ENCODE assay signal across 8 cellular contexts in the genomic region with DNA sequence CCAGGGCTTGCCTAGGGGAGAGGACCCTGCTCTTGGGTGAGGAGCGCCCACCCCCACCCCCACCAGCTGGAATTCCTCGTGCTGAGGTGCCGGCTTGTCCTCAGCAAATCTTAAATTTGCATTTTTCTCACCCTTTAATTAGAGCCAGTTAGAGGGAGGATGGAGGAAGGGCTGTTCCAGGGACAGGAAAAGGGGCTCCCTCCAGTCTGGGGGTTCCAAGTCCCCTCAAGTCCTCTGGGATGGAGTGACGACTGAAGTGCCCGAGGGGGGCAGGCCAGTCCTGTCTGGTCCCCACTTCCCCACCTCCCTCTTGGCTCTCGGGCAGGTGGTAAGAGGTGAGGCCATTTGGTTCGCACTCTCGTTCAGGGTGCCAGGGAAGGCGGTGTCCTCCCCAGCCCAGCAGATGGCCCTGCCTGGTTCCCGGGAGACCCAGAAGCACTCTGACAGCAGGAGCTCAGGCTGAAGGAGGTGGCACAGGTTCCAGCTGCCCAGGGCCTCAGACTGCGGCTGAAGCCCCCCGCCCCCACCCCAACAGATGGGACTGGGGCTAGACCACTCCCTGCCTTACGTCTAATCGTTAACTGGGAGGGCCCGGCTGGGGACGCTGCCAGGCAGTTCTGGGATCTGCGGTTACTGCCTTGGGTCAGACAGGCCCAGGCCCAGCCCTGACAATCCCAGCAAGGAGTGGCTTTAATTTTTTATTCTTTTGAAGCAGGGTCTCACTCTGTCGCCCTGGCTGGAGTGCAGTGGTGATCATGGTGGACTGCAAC. TPM values are rescaled to one million over a fixed set of nuclear protein-coding genes. Genes with fewer than 3 reads are reported as not detected.
A peak's percentile ranks its signal among the peaks of the same experiment; 100 is the strongest.
DNase-seq lines count a peak whose midpoint lies in the region; FAIRE-seq and TF ChIP-seq lines count a peak whose summit lies in the region.

No MANE protein-coding gene starts in this region.

- TF ChIP-seq POLR2A in endothelial cell of umbilical vein (IDR thresholded peaks at IDR 0.05; ENCODE audit: low read depth, low read length), result no peak
- no peak for TF ChIP-seq POLR2A in vagina (IDR thresholded peaks at IDR 0.05)

- no TSS peak for BruUV-seq in endothelial cell of umbilical vein (replicated peaks; lab: Mats Ljungman, UMichigan)

- H3K36me3 ChIP-seq in endothelial cell of umbilical vein (ENCODE audit: control insufficient read depth in 2 of 2, extremely low read depth in 1 of 2, insufficient read depth in 2 of 2, low read length in 2 of 2) (peaks cover 2 to 7% of the 10 kb centered on the region in 2 experiments), vagina (no peaks in the 10 kb centered on the region)

- no peak for DNase-seq in activated naive CD4-positive, alpha-beta T cell treated with anti-CD3 and anti-CD28 coated beads for 36 hours
- no peak for DNase-seq in activated naive CD4-positive, alpha-beta T cell treated with Interleukin-2 at 50 U/mL for 16 hours
- DNase-seq in NCI-H82 (lab: John Stamatoyannopoulos, UW), result peak; percentile 99
- DNase-seq in endothelial cell of umbilical vein (ENCODE audit: low read depth, low spot score), result no peak
- DNase-seq in GM20000 (ENCODE audit: low spot score), result no peak
- DNase-seq in stimulated activated naive CD4-positive, alpha-beta T cell treated with Interleukin-2 at 50 U/mL for 16 hours (lab: John Stamatoyannopoulos, UW), result no peak
- DNase-seq in vagina (ENCODE audit: extremely low spot score in 2 of 2), result no peak

- H3K9me3 Mint-ChIP-seq in activated naive CD4-positive, alpha-beta T cell treated with anti-CD3 and anti-CD28 coated beads for 36 hours, result no peaks in the 10 kb centered on the region
- no peaks in the 10 kb centered on the region for H3K9me3 Mint-ChIP-seq in stimulated activated naive CD8-positive, alpha-beta T cell treated with anti-CD3 and anti-CD28 coated beads, Interleukin-15, Interleukin-2, amounts not matched to agents 100 ng/mL and 50 ng/mL, for 24 hours

- CTCF ChIA-PET in activated naive CD4-positive, alpha-beta T cell treated with anti-CD3 and anti-CD28 coated beads for 36 hours (lab: Charles Lee), result interaction anchor here (3.2 kb wide), 1 partner anchor 10 kb away, joined by 20 read pairs; no protein-coding TSS in a partner anchor
- CTCF ChIA-PET in endothelial cell of umbilical vein (lab: Charles Lee), result interaction anchor here (1.2 to 1.6 kb wide), 4 partner anchors 10 to 146 kb away, joined by 3 to 11 read pairs (median 4); no protein-coding TSS in a partner anchor

- intact Hi-C loops in activated naive CD4-positive, alpha-beta T cell treated with anti-CD3 and anti-CD28 coated beads for 36 hours (cut with micrococcal nuclease), result loop anchor here (10.0 kb wide), 2 partner anchors 296 to 754 kb away; no protein-coding TSS in a partner anchor
- intact Hi-C loops in endothelial cell of umbilical vein (cut with micrococcal nuclease) (loop anchor here (5.0 kb wide), 1 partner anchor 288 kb away; no protein-coding TSS in a partner anchor), vagina (cut with DNase I) (loop anchor here (10.0 kb wide), 1 partner anchor 364 kb away; a partner anchor contains a TSS)

- TF ChIP-seq CTCF in endothelial cell of umbilical vein (IDR thresholded peaks at IDR 0.05; ENCODE audit: extremely low read depth in 1 of 2, insufficient read depth in 1 of 2, low read depth in 1 of 2, low read length in 2 of 2) (no peak), GM20000 (IDR thresholded peaks at IDR 0.05; ENCODE audit: extremely low read depth, missing control alignments) (no peak), vagina (IDR thresholded peaks at IDR 0.05) (no peak)

- H3K27me3 Mint-ChIP-seq in activated naive CD4-positive, alpha-beta T cell treated with anti-CD3 and anti-CD28 coated beads for 36 hours (ENCODE audit: low read depth), result no peaks in the 10 kb centered on the region
- H3K27me3 Mint-ChIP-seq in stimulated activated naive CD8-positive, alpha-beta T cell treated with anti-CD3 and anti-CD28 coated beads, Interleukin-15, Interleukin-2, amounts not matched to agents 100 ng/mL and 50 ng/mL, for 24 hours, result no peaks in the 10 kb centered on the region

- H3K9me1 ChIP-seq in endothelial cell of umbilical vein (replicated peaks; ENCODE audit: control insufficient read depth, extremely low read depth, insufficient read depth, low read length), result no peaks in the 10 kb centered on the region

- POLR2A ChIA-PET in endothelial cell of umbilical vein (lab: Charles Lee), result no interaction called here

- no peaks in the 10 kb centered on the region for H3K27me3 ChIP-seq in endothelial cell of umbilical vein (ENCODE audit: control insufficient read depth in 2 of 2, insufficient read depth in 2 of 2, low read length in 2 of 2)
- H3K27me3 ChIP-seq in vagina, result no peaks in the 10 kb centered on the region

- H3K9ac ChIP-seq in endothelial cell of umbilical vein (replicated peaks; ENCODE audit: extremely low read depth, insufficient read depth, low read length), result no peak overlapping the region

- H3K9me3 ChIP-seq in endothelial cell of umbilical vein (replicated peaks; ENCODE audit: control insufficient read depth, insufficient read depth, low read length) (no peaks in the 10 kb centered on the region), vagina (no peaks in the 10 kb centered on the region)

- no peaks in the 10 kb centered on the region for H4K20me1 ChIP-seq in endothelial cell of umbilical vein (replicated peaks; ENCODE audit: control insufficient read depth, extremely low read depth, insufficient read depth, low read length)

- peak; percentile 75 for FAIRE-seq in endothelial cell of umbilical vein (lab: Jason Lieb, UNC)

- no peak overlapping the region for H3K4me3 ChIP-seq in endothelial cell of umbilical vein (replicated peaks in 1 of 3; ENCODE audit: insufficient read depth in 1 of 3, low read depth in 1 of 3, low read length in 3 of 3)
- no peak overlapping the region for H3K4me3 ChIP-seq in vagina

- peaks cover 28% of the 10 kb centered on the region for H3K4me1 ChIP-seq in endothelial cell of umbilical vein (ENCODE audit: control insufficient read depth, extremely low read depth, insufficient read depth, low read length)
- peaks cover 72% of the 10 kb centered on the region for H3K4me1 ChIP-seq in vagina

- H3K27ac Mint-ChIP-seq in activated naive CD4-positive, alpha-beta T cell treated with anti-CD3 and anti-CD28 coated beads for 36 hours, result no peak overlapping the region
- peak overlapping the region; percentile 97 for H3K27ac Mint-ChIP-seq in stimulated activated naive CD8-positive, alpha-beta T cell treated with anti-CD3 and anti-CD28 coated beads, Interleukin-15, Interleukin-2, amounts not matched to agents 100 ng/mL and 50 ng/mL, for 24 hours

- H3K4me1 Mint-ChIP-seq in activated naive CD4-positive, alpha-beta T cell treated with anti-CD3 and anti-CD28 coated beads for 36 hours (ENCODE audit: low read depth), result peaks cover 23% of the 10 kb centered on the region
- H3K4me1 Mint-ChIP-seq in stimulated activated naive CD8-positive, alpha-beta T cell treated with anti-CD3 and anti-CD28 coated beads, Interleukin-15, Interleukin-2, amounts not matched to agents 100 ng/mL and 50 ng/mL, for 24 hours (ENCODE audit: low read depth), result peaks cover 40% of the 10 kb centered on the region

- dilution Hi-C loops in endothelial cell of umbilical vein (cut with MboI; ENCODE audit: extremely low pct_ligation_motif_present, low sequenced_read_pairs), result loop anchor here (25.0 kb wide), 1 partner anchor 113 kb away; a partner anchor contains a TSS

- H3K27ac ChIP-seq in endothelial cell of umbilical vein (ENCODE audit: insufficient read depth, low read depth, low read length) (no peak overlapping the region), vagina (no peak overlapping the region)

- H3K79me2 ChIP-seq in endothelial cell of umbilical vein (ENCODE audit: control insufficient read depth, insufficient read depth, low read length), result peaks cover 39% of the 10 kb centered on the region

- H3K4me3 Mint-ChIP-seq in activated naive CD4-positive, alpha-beta T cell treated with anti-CD3 and anti-CD28 coated beads for 36 hours, result peak overlapping the region; percentile 58
- H3K4me3 Mint-ChIP-seq in stimulated activated naive CD8-positive, alpha-beta T cell treated with anti-CD3 and anti-CD28 coated beads, Interleukin-15, Interleukin-2, amounts not matched to agents 100 ng/mL and 50 ng/mL, for 24 hours, result peak overlapping the region; percentile 95

- peaks cover 42% of the 10 kb centered on the region for H3K36me3 Mint-ChIP-seq in activated naive CD4-positive, alpha-beta T cell treated with anti-CD3 and anti-CD28 coated beads for 36 hours (ENCODE audit: low read depth)
- peaks cover 43% of the 10 kb centered on the region for H3K36me3 Mint-ChIP-seq in stimulated activated naive CD8-positive, alpha-beta T cell treated with anti-CD3 and anti-CD28 coated beads, Interleukin-15, Interleukin-2, amounts not matched to agents 100 ng/mL and 50 ng/mL, for 24 hours (ENCODE audit: low read depth)

- H2AFZ ChIP-seq in endothelial cell of umbilical vein (ENCODE audit: low read depth, low read length), result no peak overlapping the region

- no peak overlapping the region for H3K4me2 ChIP-seq in endothelial cell of umbilical vein (ENCODE audit: insufficient read depth, low read length)

RNA-seq across cellular contexts. Expression of a gene that starts 2.2 kb away (rescaled TPM):
- not detected for total RNA-seq in activated naive CD4-positive, alpha-beta T cell treated with anti-CD3 and anti-CD28 coated beads for 36 hours
- total RNA-seq in endothelial cell of umbilical vein (0.91 and 1.6 TPM in 2 replicates), vagina (1.5 TPM)
- 2.0 and 3.1 TPM in 2 replicates for polyA plus RNA-seq in endothelial cell of umbilical vein
- 1.1 and 1.8 TPM in 2 replicates for polyA plus RNA-seq in endothelial cell of umbilical vein (2011; cell fraction: cytosol; rRNA removed)
- 11.3 and 12.3 TPM in 2 replicates for polyA plus RNA-seq in endothelial cell of umbilical vein (2011; cell fraction: nucleus; rRNA removed)
- polyA plus RNA-seq in endothelial cell of umbilical vein (2012), result 0.82 and 1.3 TPM in 2 replicates
- polyA minus RNA-seq in endothelial cell of umbilical vein, result 1.3 and 1.8 TPM in 2 replicates
- 6.5 TPM for polyA minus RNA-seq in endothelial cell of umbilical vein (2011; cell fraction: cytosol; rRNA and poly(A)+ RNA removed)
- polyA minus RNA-seq in endothelial cell of umbilical vein (2011; cell fraction: nucleus; rRNA and poly(A)+ RNA removed), result 1.3 and 2.3 TPM in 2 replicates

RNA-seq across cellular contexts. Expression of a gene that starts 5.0 kb away (rescaled TPM):
- total RNA-seq in activated naive CD4-positive, alpha-beta T cell treated with anti-CD3 and anti-CD28 coated beads for 36 hours, result 100 to 1,000 TPM; 102 to 104 TPM
- 141 and 159 TPM in 2 replicates for total RNA-seq in endothelial cell of umbilical vein
- polyA plus RNA-seq in endothelial cell of umbilical vein, result 175 and 191 TPM in 2 replicates
- polyA plus RNA-seq in endothelial cell of umbilical vein (2011; cell fraction: cytosol; rRNA removed), result 135 and 165 TPM in 2 replicates
- polyA plus RNA-seq in endothelial cell of umbilical vein (2011; cell fraction: nucleus; rRNA removed), result 229 and 253 TPM in 2 replicates
- polyA plus RNA-seq in endothelial cell of umbilical vein (2012), result 99.6 and 120 TPM in 2 replicates
- polyA minus RNA-seq in endothelial cell of umbilical vein, result 121 and 138 TPM in 2 replicates
- polyA minus RNA-seq in endothelial cell of umbilical vein (2011; cell fraction: cytosol; rRNA and poly(A)+ RNA removed), result 49.9 TPM
- 41.3 and 68.6 TPM in 2 replicates for polyA minus RNA-seq in endothelial cell of umbilical vein (2011; cell fraction: nucleus; rRNA and poly(A)+ RNA removed)
- total RNA-seq in vagina, result 38.8 TPM

RNA-seq across cellular contexts. Expression of a gene that starts 14.9 kb away (rescaled TPM):
- total RNA-seq in activated naive CD4-positive, alpha-beta T cell treated with anti-CD3 and anti-CD28 coated beads for 36 hours, result 10 to 100 TPM; 63.3 to 68.9 TPM
- total RNA-seq in endothelial cell of umbilical vein, result 92.1 and 102 TPM in 2 replicates
- polyA plus RNA-seq in endothelial cell of umbilical vein, result 52.5 and 62.3 TPM in 2 replicates
- polyA plus RNA-seq in endothelial cell of umbilical vein (2011; cell fraction: cytosol; rRNA removed), result 20.5 and 29.6 TPM in 2 replicates
- 217 and 232 TPM in 2 replicates for polyA plus RNA-seq in endothelial cell of umbilical vein (2011; cell fraction: nucleus; rRNA removed)
- 29.5 and 54.6 TPM in 2 replicates for polyA plus RNA-seq in endothelial cell of umbilical vein (2012)
- polyA minus RNA-seq in endothelial cell of umbilical vein, result 44.6 and 60.3 TPM in 2 replicates
- polyA minus RNA-seq in endothelial cell of umbilical vein (2011; cell fraction: cytosol; rRNA and poly(A)+ RNA removed), result 26.5 TPM
- 88.4 and 152 TPM in 2 replicates for polyA minus RNA-seq in endothelial cell of umbilical vein (2011; cell fraction: nucleus; rRNA and poly(A)+ RNA removed)
- 153 TPM for total RNA-seq in vagina

RNA-seq across cellular contexts. Expression of a gene that starts 45.8 kb away (rescaled TPM):
- under 1 TPM; 0.15 to 0.17 TPM for total RNA-seq in activated naive CD4-positive, alpha-beta T cell treated with anti-CD3 and anti-CD28 coated beads for 36 hours
- total RNA-seq in endothelial cell of umbilical vein (0.35 and 0.58 TPM in 2 replicates), vagina (0.25 TPM)
- polyA plus RNA-seq in endothelial cell of umbilical vein, result 0.10 and 0.11 TPM in 2 replicates
- 0.01 and 0.23 TPM in 2 replicates for polyA plus RNA-seq in endothelial cell of umbilical vein (2011; cell fraction: cytosol; rRNA removed)
- 0.41 and 0.68 TPM in 2 replicates for polyA plus RNA-seq in endothelial cell of umbilical vein (2011; cell fraction: nucleus; rRNA removed)
- polyA plus RNA-seq in endothelial cell of umbilical vein (2012), result 0.08 and 0.27 TPM in 2 replicates
- polyA minus RNA-seq in endothelial cell of umbilical vein, result 0.12 and 0.68 TPM in 2 replicates
- not detected for polyA minus RNA-seq in endothelial cell of umbilical vein (2011; cell fraction: cytosol; rRNA and poly(A)+ RNA removed)
- polyA minus RNA-seq in endothelial cell of umbilical vein (2011; cell fraction: nucleus; rRNA and poly(A)+ RNA removed), result 0.53 TPM in 1 of 2 replicates, not detected in the other

RNA-seq across cellular contexts. Expression of a gene that starts 54.7 kb away (rescaled TPM):
- 10 to 100 TPM; 70.0 to 70.1 TPM for total RNA-seq in activated naive CD4-positive, alpha-beta T cell treated with anti-CD3 and anti-CD28 coated beads for 36 hours
- 36.9 and 37.0 TPM in 2 replicates for total RNA-seq in endothelial cell of umbilical vein
- polyA plus RNA-seq in endothelial cell of umbilical vein, result 129 and 181 TPM in 2 replicates
- 71.5 and 92.6 TPM in 2 replicates for polyA plus RNA-seq in endothelial cell of umbilical vein (2011; cell fraction: cytosol; rRNA removed)
- 102 and 105 TPM in 2 replicates for polyA plus RNA-seq in endothelial cell of umbilical vein (2011; cell fraction: nucleus; rRNA removed)
- 45.6 and 48.9 TPM in 2 replicates for polyA plus RNA-seq in endothelial cell of umbilical vein (2012)
- polyA minus RNA-seq in endothelial cell of umbilical vein, result 67.2 and 72.7 TPM in 2 replicates
- polyA minus RNA-seq in endothelial cell of umbilical vein (2011; cell fraction: cytosol; rRNA and poly(A)+ RNA removed), result 69.1 TPM
- polyA minus RNA-seq in endothelial cell of umbilical vein (2011; cell fraction: nucleus; rRNA and poly(A)+ RNA removed), result 35.5 and 46.6 TPM in 2 replicates
- 51.6 TPM for total RNA-seq in vagina
